In genomic region chr17:51164911-51165679, GRCh38 we compare ENCODE assay signal across 8 cellular contexts. TPM values are rescaled to one million over a fixed set of nuclear protein-coding genes. Genes with fewer than 3 reads are reported as not detected.
DNase-seq lines count a peak whose midpoint lies in the region; ATAC-seq and TF ChIP-seq lines count a peak whose summit lies in the region.

No MANE protein-coding gene starts in this region.

- H3K4me3 ChIP-seq in fibroblast of villous mesenchyme (ENCODE audit: low read depth, low read length) (peak overlapping the region; percentile 87), skeletal muscle cell (ENCODE audit: low read depth, low read length) (peak overlapping the region; percentile 93)

- DNase-seq in activated T-cell treated with anti-CD3 and anti-CD28 coated beads for 24 hours (ENCODE audit: low read depth) (peak; percentile 8), SW480 (ENCODE audit: low spot score) (peak; percentile 40), fibroblast of villous mesenchyme (ENCODE audit: low read depth) (no peak), skeletal muscle cell (ENCODE audit: low read depth) (no peak), NCI-H1930 (lab: John Stamatoyannopoulos, UW) (no peak)
- DNase-seq in activated T-cell treated with anti-CD3 and anti-CD28 coated beads, Interleukin-2, amount 50 U/mL, for 1 hour = no peak
- no peak for DNase-seq in activated CD4-positive, CD25-positive, alpha-beta regulatory T cell (lab: John Stamatoyannopoulos, UW)

- no peak for TF ChIP-seq CTCF in fibroblast of villous mesenchyme (IDR thresholded peaks at IDR 0.05; ENCODE audit: insufficient read depth, low read depth, low read length)

- no peak for ATAC-seq in GM19463 (IDR thresholded peaks at IDR 0.05; ENCODE audit: unreplicated experiment)

RNA-seq across cellular contexts. Expression of gene NME2, which starts 1.1 kb away (rescaled TPM):
- total RNA-seq in fibroblast of villous mesenchyme = 438 and 486 TPM in 2 replicates

RNA-seq across cellular contexts. Expression of gene NME1, which starts 11.7 kb away (rescaled TPM):
- total RNA-seq in fibroblast of villous mesenchyme = 82.1 and 105 TPM in 2 replicates

RNA-seq across cellular contexts. Expression of gene SPAG9, which starts 44.4 kb away (rescaled TPM):
- 75.4 and 94.6 TPM in 2 replicates for total RNA-seq in fibroblast of villous mesenchyme

Comparison
In these comparisons a context has a peak if more than half of its experiments do, and no peak if none do; other contexts are left out.
1. DNase-seq: peak in activated T-cell treated with anti-CD3 and anti-CD28 coated beads for 24 hours (single experiment) and SW480 (single experiment); none in activated T-cell treated with anti-CD3 and anti-CD28 coated beads, Interleukin-2, amount 50 U/mL, for 1 hour (single experiment), fibroblast of villous mesenchyme (single experiment), skeletal muscle cell (single experiment), NCI-H1930 (0 of 2) and activated CD4-positive, CD25-positive, alpha-beta regulatory T cell (0 of 4).